In the genomic region with DNA sequence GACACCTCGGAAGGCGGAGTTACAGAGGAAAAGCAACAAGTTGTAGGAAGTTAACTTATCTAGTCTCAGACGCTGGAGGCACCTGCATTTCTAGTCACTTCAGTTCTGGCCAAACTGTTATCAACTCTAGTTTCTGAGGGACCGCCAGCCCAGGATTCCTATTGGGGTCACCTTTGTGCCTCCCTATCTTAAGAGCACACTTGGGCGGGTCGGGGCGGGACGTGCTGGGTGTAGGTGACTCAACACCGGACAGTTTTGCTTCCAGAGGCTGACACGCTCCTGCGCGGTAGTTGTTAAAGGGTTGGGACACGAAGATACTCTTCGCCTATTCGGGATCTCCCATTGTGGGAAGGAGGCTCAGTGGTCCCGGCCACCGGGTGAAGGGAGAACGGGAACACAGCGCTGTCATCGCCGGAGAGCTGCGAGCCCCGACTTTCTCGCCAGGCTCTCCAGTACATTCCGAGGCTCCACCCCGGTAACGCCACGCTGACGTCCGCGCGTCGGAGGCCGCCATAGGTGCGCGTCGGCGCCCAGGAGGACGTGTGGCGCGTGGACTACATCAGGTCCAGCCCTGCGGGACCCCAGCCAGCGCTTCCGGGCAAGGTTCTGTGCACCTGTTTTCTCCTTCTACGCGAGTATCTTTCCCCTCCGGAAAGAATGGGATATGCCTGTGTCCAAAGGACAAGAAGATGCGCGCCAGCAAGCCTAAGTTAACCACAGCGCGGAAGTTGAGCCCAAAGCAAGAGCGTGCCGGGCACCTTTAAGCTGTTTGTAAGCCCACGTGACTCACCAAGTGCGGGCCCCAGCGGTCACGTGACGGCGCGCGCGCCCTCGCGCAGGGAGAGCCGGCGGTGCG, we compare ENCODE assay signal across 8 cellular contexts. TPM values are rescaled to one million over a fixed set of nuclear protein-coding genes. Genes with fewer than 3 reads are reported as not detected.
DNase-seq lines count a peak whose midpoint lies in the region; ATAC-seq and TF ChIP-seq lines count a peak whose summit lies in the region.

A gene (plus strand): TSS at position 842 of the 856 bp plus-strand sequence. CDS start 35,016 bp downstream, outside the sequence.

- WGBS in suprapubic skin: under 1% methylated on average over 32 of the region's 67 CpGs

- H3K27ac Mint-ChIP-seq in activated naive CD4-positive, alpha-beta T cell treated with anti-CD3 and anti-CD28 coated beads, Interleukin-2, amount 50 U/mL, for 72 hours: peak within 1 kb of the TSS; percentile 97 to 100

- no peaks in the 10 kb centered on the region for H3K9me3 Mint-ChIP-seq in activated naive CD4-positive, alpha-beta T cell treated with anti-CD3 and anti-CD28 coated beads, Interleukin-2, amount 50 U/mL, for 72 hours

- H3K4me3 ChIP-seq in HFF-Myc (replicated peaks; ENCODE audit: low read depth, low read length): peak within 1 kb of the TSS; percentile 81
- H3K4me3 ChIP-seq in suprapubic skin: peak within 1 kb of the TSS; percentile 87

- TF ChIP-seq CTCF in HFF-Myc (IDR thresholded peaks at IDR 0.05; ENCODE audit: low read depth, low read length, missing control alignments) (no peak), suprapubic skin (IDR thresholded peaks at IDR 0.05) (no peak)

- DNase-seq in GM04504 (ENCODE audit: low read depth) (peak; percentile 84), HFF-Myc (ENCODE audit: extremely low read depth, low read depth) (peak; percentile 79), MV-4-11 (lab: John Stamatoyannopoulos, UW) (peak; percentile 91), SK-N-DZ (ENCODE audit: low spot score) (peak; percentile 87), globus pallidus (ENCODE audit: low spot score) (peak; percentile 94), occipital lobe (lab: John Stamatoyannopoulos, UW) (peak; percentile 94), suprapubic skin (ENCODE audit: low spot score in 2 of 2) (peak; percentile 94 to 98)
- peak; percentile 93 to 95 for DNase-seq in activated naive CD4-positive, alpha-beta T cell treated with anti-CD3 and anti-CD28 coated beads, Interleukin-2, amount 50 U/mL, for 72 hours (ENCODE audit: low spot score in 2 of 2)

- H3K9me3 ChIP-seq in suprapubic skin: no peaks in the 10 kb centered on the region

- peaks cover 21% of the 10 kb centered on the region for H3K4me1 ChIP-seq in suprapubic skin

- peak; percentile 11 to 92 for TF ChIP-seq POLR2A in suprapubic skin (IDR thresholded peaks at IDR 0.05)

- ATAC-seq in activated naive CD4-positive, alpha-beta T cell treated with anti-CD3 and anti-CD28 coated beads, Interleukin-2, amount 50 U/mL, for 72 hours: peak; percentile 89 to 90

- H3K36me3 Mint-ChIP-seq in activated naive CD4-positive, alpha-beta T cell treated with anti-CD3 and anti-CD28 coated beads, Interleukin-2, amount 50 U/mL, for 72 hours: peaks cover 6 to 10% of the 10 kb centered on the region in 2 donors

- H3K27me3 ChIP-seq in suprapubic skin: no peaks in the 10 kb centered on the region

- TF ChIP-seq EP300 in suprapubic skin (IDR thresholded peaks at IDR 0.05): peak; percentile 41

- peak within 1 kb of the TSS; percentile 99 for H3K27ac ChIP-seq in suprapubic skin

- H3K36me3 ChIP-seq in suprapubic skin: no peaks in the 10 kb centered on the region

RNA-seq across cellular contexts. Expression of the gene that starts here (rescaled TPM):
- 6.2 and 7.0 TPM in 2 replicates for polyA plus RNA-seq in SK-N-DZ (2014; cell fraction: cytosol; rRNA removed)
- 8.9 and 10.6 TPM in 2 replicates for polyA plus RNA-seq in SK-N-DZ (2014; cell fraction: nucleus; rRNA removed)
- total RNA-seq in activated naive CD4-positive, alpha-beta T cell treated with anti-CD3 and anti-CD28 coated beads, Interleukin-2, amount 50 U/mL, for 72 hours: 10 to 100 TPM; 45.4 to 59.9 TPM
- 57.4 TPM for total RNA-seq in occipital lobe
- 100 to 1,000 TPM in 1 of 4 donors, 10 to 100 TPM in 3; 39.0 to 113 (median 43.9) TPM for total RNA-seq in suprapubic skin

Comparison
In these comparisons a context has a peak if more than half of its experiments do, and no peak if none do; other contexts are left out.
1. Peak in every context shown above with its lines: DNase-seq, ATAC-seq, H3K4me3 ChIP-seq and H3K27ac ChIP-seq.